Comparison of ENCODE assay signal across 16 cellular contexts in the genomic region with DNA sequence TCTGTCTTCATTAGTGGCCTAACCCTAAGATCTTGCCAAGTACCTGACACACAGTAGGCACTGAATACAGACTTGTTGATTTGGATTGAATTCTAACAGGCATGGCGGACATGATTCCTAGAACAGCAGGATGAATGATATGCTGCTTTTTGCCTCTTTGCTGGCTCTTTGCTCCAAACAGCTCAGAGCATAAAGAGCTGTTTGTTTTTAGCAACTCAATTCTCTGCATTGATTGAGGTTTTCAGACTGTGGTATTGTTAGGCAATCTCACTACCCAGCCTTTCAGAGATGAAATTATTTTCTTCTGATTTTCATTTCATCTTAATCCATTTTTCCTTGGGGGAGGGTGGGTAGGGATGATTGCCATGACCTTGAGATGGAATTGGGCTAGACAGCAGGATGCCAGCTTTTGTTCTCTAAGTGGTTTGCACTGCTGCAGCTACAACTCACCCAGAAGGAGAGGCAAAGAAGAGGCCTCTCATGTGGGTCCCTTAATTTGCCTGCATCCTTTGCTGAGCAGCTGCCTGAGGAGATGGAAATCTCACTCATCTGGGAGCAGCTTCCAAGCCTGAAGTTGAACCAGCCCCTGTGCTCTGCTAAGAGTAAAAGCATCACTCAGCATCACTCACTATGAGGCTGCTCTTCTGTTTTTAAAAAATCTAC. TPM values are rescaled to one million over a fixed set of nuclear protein-coding genes. Genes with fewer than 3 reads are reported as not detected.
DNase-seq lines count a peak whose midpoint lies in the region; ATAC-seq and TF ChIP-seq lines count a peak whose summit lies in the region.
"Had no signal": no experiment of that assay in that cellular context is flagged by ENCODE, and none has a peak within 500 bp of the region (broad histone marks: within the 10 kb centered on the region; RNA-seq: fewer than 3 reads in every experiment).

No MANE protein-coding gene starts in this region.

- TF ChIP-seq CTCF in WTC11 (IDR thresholded peaks at IDR 0.05): no peak

- H3K27ac Mint-ChIP-seq in WTC11: peak overlapping the region; percentile 64
- H3K27ac Mint-ChIP-seq: activated CD8-positive, alpha-beta T cell treated with anti-CD3 and anti-CD28 coated beads for 36 hours; CD4-positive, CD25-positive, alpha-beta regulatory T cell; nephron progenitor cell had no signal

- no peaks in the 10 kb centered on the region for H3K9me3 Mint-ChIP-seq in WTC11
- H3K9me3 Mint-ChIP-seq: activated CD8-positive, alpha-beta T cell treated with anti-CD3 and anti-CD28 coated beads for 36 hours; nephron progenitor cell had no signal

- H3K27me3 Mint-ChIP-seq in WTC11 (ENCODE audit: low read depth): no peaks in the 10 kb centered on the region
- H3K27me3 Mint-ChIP-seq: activated CD8-positive, alpha-beta T cell treated with anti-CD3 and anti-CD28 coated beads for 36 hours; CD4-positive, CD25-positive, alpha-beta regulatory T cell had no signal

- peaks cover 9% of the 10 kb centered on the region for H3K4me1 Mint-ChIP-seq in WTC11

- CTCF ChIA-PET in WTC11 (lab: Charles Lee): interaction anchor here (0.7 to 1.5 kb wide), 2 partner anchors 75 to 127 kb away, joined by 4 read pairs; no protein-coding TSS in a partner anchor
- CTCF ChIA-PET in HEK293T (lab: Yijun Ruan, JAX): no interaction called here

- POLR2A ChIA-PET in WTC11 (lab: Charles Lee) (interaction anchor here (0.6 to 1.0 kb wide), 3 partner anchors 10 to 113 kb away, joined by 3 to 5 read pairs (median 3); no protein-coding TSS in a partner anchor), HEK293T (lab: Yijun Ruan, JAX) (interaction anchor here (0.6 to 1.0 kb wide), 3 partner anchors 11 to 76 kb away, joined by 3 read pairs; no protein-coding TSS in a partner anchor)

- ATAC-seq in WTC11: peak; percentile 80
- peak; percentile 45 to 54 for ATAC-seq in left cardiac atrium
- ATAC-seq: activated CD8-positive, alpha-beta T cell treated with anti-CD3 and anti-CD28 coated beads for 36 hours had no signal

- DNase-seq in NCI-H1092 treated with DMSO at 0.1 percent for 48 hours (lab: John Stamatoyannopoulos, UW) (peak; percentile 50), NCI-H1092 (lab: John Stamatoyannopoulos, UW) (no peak), WTC11 (ENCODE audit: low spot score) (no peak), left cardiac atrium (no peak), retina (peak; percentile 18), HEK293T (ENCODE audit: extremely low spot score) (no peak), SIG-M5 treated with dmso at 0.1 percent for 504 hours (lab: John Stamatoyannopoulos, UW; ENCODE audit: unreplicated experiment) (no peak)
- no peak for DNase-seq in stimulated activated CD4-positive, alpha-beta T cell treated with anti-CD3 and anti-CD28 coated beads, Interleukin-4, amount 100 ng/mL, for 24 hours
- DNase-seq: activated CD8-positive, alpha-beta T cell treated with anti-CD3 and anti-CD28 coated beads for 36 hours; CD4-positive, CD25-positive, alpha-beta regulatory T cell; GM23248; mesenchymal stem cell; NCI-H226; nephron progenitor cell; stimulated activated CD4-positive, alpha-beta T cell treated with anti-CD3 and anti-CD28 coated beads, Interleukin-4, amount 100 ng/mL, for 4 hours; trophoblast cell had no signal

- intact Hi-C loops in left cardiac atrium (cut with DNase I): no loop called here

- no peaks in the 10 kb centered on the region; the same call in none of the 2 replicates for H3K36me3 Mint-ChIP-seq in WTC11

- H3K4me3 Mint-ChIP-seq in WTC11: no peak overlapping the region
- H3K4me3 Mint-ChIP-seq: activated CD8-positive, alpha-beta T cell treated with anti-CD3 and anti-CD28 coated beads for 36 hours; CD4-positive, CD25-positive, alpha-beta regulatory T cell; nephron progenitor cell had no signal

TF ChIP-seq in WTC11, 78 proteins besides CTCF, POLR2A, EP300 and RAD21 (continues in another document):
- no peak for TF ChIP-seq ESRRA (CRISPR knock-in tag; IDR thresholded peaks at IDR 0.05; ENCODE audit: borderline replicate concordance)
- TF ChIP-seq ZNF532 (CRISPR knock-in tag; IDR thresholded peaks at IDR 0.05; ENCODE audit: borderline replicate concordance): no peak
- no peak for TF ChIP-seq SOX15 (CRISPR knock-in tag; IDR thresholded peaks at IDR 0.05)
- TF ChIP-seq USF2 (CRISPR knock-in tag; IDR thresholded peaks at IDR 0.05): no peak
- TF ChIP-seq ZBTB21 (CRISPR knock-in tag; IDR thresholded peaks at IDR 0.05; ENCODE audit: borderline replicate concordance): no peak

TF ChIP-seq in HEK293T, 16 proteins besides CTCF, POLR2A, EP300 and RAD21:
- TF ChIP-seq LEF1 (IDR thresholded peaks at IDR 0.05; ENCODE audit: borderline replicate concordance): no peak
- no peak for TF ChIP-seq ARNT (IDR thresholded peaks at IDR 0.05)
- no peak for TF ChIP-seq NFRKB (IDR thresholded peaks at IDR 0.05)
- TF ChIP-seq SP1 (IDR thresholded peaks at IDR 0.05): no peak
- TF ChIP-seq FOXA1 (IDR thresholded peaks at IDR 0.05): no peak
- no peak for TF ChIP-seq TARDBP (IDR thresholded peaks at IDR 0.05)
- no peak for TF ChIP-seq FOXM1 (IDR thresholded peaks at IDR 0.05; ENCODE audit: borderline replicate concordance)
- no peak for TF ChIP-seq BHLHE40 (IDR thresholded peaks at IDR 0.05; ENCODE audit: borderline replicate concordance)
- no peak for TF ChIP-seq L3MBTL2 (conservative IDR thresholded peaks at IDR 0.05)
- no peak for TF ChIP-seq CTBP1 (IDR thresholded peaks at IDR 0.05; ENCODE audit: borderline replicate concordance)
- no peak for TF ChIP-seq HDGF (IDR thresholded peaks at IDR 0.05; ENCODE audit: borderline replicate concordance)
- TF ChIP-seq ELF4 (IDR thresholded peaks at IDR 0.05): no peak

RNA-seq across cellular contexts. Expression of gene COA4, which starts 20.5 kb away (rescaled TPM):
- total RNA-seq in WTC11 (2021) (105 to 114 TPM (median 107 TPM) in 3 replicates), left cardiac atrium (10 to 100 TPM; 60.3 to 65.3 TPM)

RNA-seq across cellular contexts. Expression of gene PAAF1, which starts 20.7 kb away (rescaled TPM):
- total RNA-seq in WTC11 (2021) (27.7 to 35.0 TPM (median 33.5 TPM) in 3 replicates), left cardiac atrium (10 to 100 TPM; 15.4 to 19.9 TPM)

Comparison
In these comparisons a context has a peak if more than half of its experiments do, and no peak if none do; other contexts are left out.
1. DNase-seq: peak in NCI-H1092 treated with DMSO at 0.1 percent for 48 hours (single experiment) and retina (single experiment); none in NCI-H1092 (single experiment), WTC11 (single experiment), left cardiac atrium (single experiment), HEK293T (single experiment), SIG-M5 treated with dmso at 0.1 percent for 504 hours (single experiment) and stimulated activated CD4-positive, alpha-beta T cell treated with anti-CD3 and anti-CD28 coated beads, Interleukin-4, amount 100 ng/mL, for 24 hours (single experiment).